ENCODE assay signal across 18 cellular contexts in the genomic region with DNA sequence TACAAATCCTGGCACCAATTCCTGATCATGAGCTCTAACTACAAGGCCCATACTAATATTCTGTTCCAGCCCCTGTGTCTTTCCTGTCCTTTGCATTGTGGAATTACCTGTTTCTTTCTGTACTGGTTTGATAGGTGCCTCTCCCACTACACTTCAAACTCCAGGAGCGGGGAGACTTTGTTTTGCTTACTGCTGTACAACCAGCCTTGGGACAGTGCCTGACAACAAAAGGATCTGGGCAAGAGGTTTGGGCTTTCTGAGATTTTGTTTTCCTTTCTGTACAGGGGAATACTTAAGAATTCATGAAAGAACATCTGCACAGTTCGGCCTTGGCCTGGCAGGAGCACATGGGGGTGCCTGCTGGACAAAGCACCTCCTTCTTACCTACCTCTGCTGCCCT. TPM values are rescaled to one million over a fixed set of nuclear protein-coding genes. Genes with fewer than 3 reads are reported as not detected.
DNase-seq lines count a peak whose midpoint lies in the region; ATAC-seq and TF ChIP-seq lines count a peak whose summit lies in the region.
"Had no signal": no experiment of that assay in that cellular context is flagged by ENCODE, and none has a peak within 500 bp of the region (broad histone marks: within the 10 kb centered on the region; RNA-seq: fewer than 3 reads in every experiment).

No MANE protein-coding gene starts in this region.

- TF ChIP-seq CTCF in CD8-positive, alpha-beta T cell (IDR thresholded peaks at IDR 0.05), result no peak
- TF ChIP-seq CTCF in lower lobe of right lung (IDR thresholded peaks at IDR 0.05) (no peak), upper lobe of right lung (IDR thresholded peaks at IDR 0.05) (no peak), tibial nerve (IDR thresholded peaks at IDR 0.05) (no peak)

- TF ChIP-seq EP300 in tibial nerve (IDR thresholded peaks at IDR 0.05), result no peak

- no peak overlapping the region for H2BK12ac ChIP-seq in neuronal stem cell (ENCODE audit: low read length)

- peaks cover 3% of the 10 kb centered on the region for H3K79me1 ChIP-seq in neuronal stem cell (ENCODE audit: low read depth, low read length)

- POLR2A ChIA-PET in CD8-positive, alpha-beta T cell (lab: Charles Lee), result no interaction called here

- no CpG with 5 or more reads among the region's 2 CpGs for WGBS in neuronal stem cell (ENCODE audit: extremely low coverage in 2 of 2, insufficient read length in 2 of 2, insufficient replicate concordance in 1 of 2), 2 donors
- WGBS in tibial nerve, 2 donors, result 92 to 100% methylated on average over 2 of the region's 2 CpGs

- H3K4me1 ChIP-seq in CD8-positive, alpha-beta T cell (ENCODE audit: insufficient read depth, low read length), result no peaks in the 10 kb centered on the region
- H3K4me1 ChIP-seq in lower lobe of right lung (peaks cover 15% of the 10 kb centered on the region), neuronal stem cell (ENCODE audit: control insufficient read depth in 2 of 2, insufficient read depth in 1 of 2, low read depth in 1 of 2, low read length in 2 of 2) (peaks cover 17 to 20% of the 10 kb centered on the region in 2 donors), upper lobe of right lung (peaks cover 3% of the 10 kb centered on the region), tibial nerve (no peaks in the 10 kb centered on the region)
- H3K4me1 ChIP-seq: HAP-1 had no signal

- no peak for DNase-seq in CD8-positive, alpha-beta T cell
- DNase-seq in lower lobe of right lung (no peak), neuronal stem cell (ENCODE audit: low spot score) (no peak), upper lobe of right lung (no peak), NCI-H187 (lab: John Stamatoyannopoulos, UW) (no peak), tibial nerve (ENCODE audit: low spot score in 2 of 2) (no peak)
- DNase-seq in natural killer cell treated with Interleukin-12 subunit alpha and Interleukin-12 subunit beta and Interleukin-15 and Interleukin-18, amount 100 ng/mL, for 72 hours (ENCODE audit: low spot score), result no peak
- DNase-seq: AML-193; CD4-positive, alpha-beta T cell; DMS153; DMS79; GDM1; GM23248 had no signal

- CTCF ChIA-PET in CD8-positive, alpha-beta T cell (lab: Charles Lee), result no interaction called here

- no peaks in the 10 kb centered on the region for H3K9me3 Mint-ChIP-seq in CD8-positive, alpha-beta T cell
- H3K9me3 Mint-ChIP-seq in natural killer cell treated with Interleukin-12 subunit alpha and Interleukin-12 subunit beta and Interleukin-15 and Interleukin-18, amount 100 ng/mL, for 72 hours, result no peaks in the 10 kb centered on the region
- H3K9me3 Mint-ChIP-seq: CD4-positive, alpha-beta T cell had no signal

- H3K27ac Mint-ChIP-seq in CD8-positive, alpha-beta T cell, result peak overlapping the region; percentile 62
- H3K27ac Mint-ChIP-seq in natural killer cell treated with Interleukin-12 subunit alpha and Interleukin-12 subunit beta and Interleukin-15 and Interleukin-18, amount 100 ng/mL, for 72 hours, result no peak overlapping the region
- H3K27ac Mint-ChIP-seq: CD4-positive, alpha-beta T cell had no signal

- no peak overlapping the region for H3K4me3 Mint-ChIP-seq in CD8-positive, alpha-beta T cell
- H3K4me3 Mint-ChIP-seq in natural killer cell treated with Interleukin-12 subunit alpha and Interleukin-12 subunit beta and Interleukin-15 and Interleukin-18, amount 100 ng/mL, for 72 hours, result no peak overlapping the region
- H3K4me3 Mint-ChIP-seq: CD4-positive, alpha-beta T cell had no signal

- H3K27me3 ChIP-seq in CD8-positive, alpha-beta T cell (ENCODE audit: insufficient read depth, low read length), result no peaks in the 10 kb centered on the region
- H3K27me3 ChIP-seq in lower lobe of right lung (ENCODE audit: low read depth) (no peaks in the 10 kb centered on the region), neuronal stem cell (ENCODE audit: control insufficient read depth in 3 of 3, insufficient read depth in 3 of 3, low read depth in 1 of 3, low read length in 3 of 3) (no peaks in the 10 kb centered on the region), upper lobe of right lung (no peaks in the 10 kb centered on the region), tibial nerve (no peaks in the 10 kb centered on the region)

- H3K4me1 Mint-ChIP-seq in CD8-positive, alpha-beta T cell (ENCODE audit: low read depth), result peaks cover 4% of the 10 kb centered on the region
- peaks cover 10 to 15% of the 10 kb centered on the region in 2 donors for H3K4me1 Mint-ChIP-seq in natural killer cell treated with Interleukin-12 subunit alpha and Interleukin-12 subunit beta and Interleukin-15 and Interleukin-18, amount 100 ng/mL, for 72 hours (ENCODE audit: low read depth in 2 of 2)

- H3K36me3 ChIP-seq in CD8-positive, alpha-beta T cell (ENCODE audit: insufficient read depth, low read length), result peaks cover 15% of the 10 kb centered on the region
- H3K36me3 ChIP-seq in lower lobe of right lung, result peaks cover 86% of the 10 kb centered on the region
- H3K36me3 ChIP-seq in neuronal stem cell (replicated peaks in 1 of 2; ENCODE audit: control insufficient read depth in 2 of 2, insufficient read depth in 2 of 2, low read length in 2 of 2), result peaks cover 20 to 80% of the 10 kb centered on the region in 2 donors
- peaks cover 82% of the 10 kb centered on the region for H3K36me3 ChIP-seq in upper lobe of right lung
- peaks cover 0 to 83% (median 6%) of the 10 kb centered on the region in 3 donors for H3K36me3 ChIP-seq in tibial nerve

- no peak overlapping the region for H3K4me2 ChIP-seq in neuronal stem cell (ENCODE audit: insufficient read depth, low read length, poor library complexity, severe bottlenecking)

- ATAC-seq in CD8-positive, alpha-beta T cell, result no peak
- ATAC-seq in lower lobe of right lung (peak; percentile 7 to 37), upper lobe of right lung (peak; percentile 9)
- ATAC-seq in natural killer cell treated with Interleukin-12 subunit alpha and Interleukin-12 subunit beta and Interleukin-15 and Interleukin-18, amount 100 ng/mL, for 72 hours, result no peak
- ATAC-seq: HepG2 had no signal

- TF ChIP-seq POLR2A in tibial nerve (IDR thresholded peaks at IDR 0.05), result no peak

- no peaks in the 10 kb centered on the region for H3K9me3 ChIP-seq in CD8-positive, alpha-beta T cell (ENCODE audit: low read length)
- H3K9me3 ChIP-seq in lower lobe of right lung, result no peaks in the 10 kb centered on the region
- no peaks in the 10 kb centered on the region for H3K9me3 ChIP-seq in neuronal stem cell (replicated peaks in 1 of 2; ENCODE audit: control insufficient read depth in 2 of 2, insufficient read depth in 1 of 2, low read depth in 1 of 2, low read length in 2 of 2)
- no peaks in the 10 kb centered on the region for H3K9me3 ChIP-seq in upper lobe of right lung
- no peaks in the 10 kb centered on the region for H3K9me3 ChIP-seq in tibial nerve
- H3K9me3 ChIP-seq: HAP-1 had no signal

- peak overlapping the region; percentile 78 for H2AK5ac ChIP-seq in neuronal stem cell (ENCODE audit: low read depth, low read length)

- no peak overlapping the region for H3K18ac ChIP-seq in neuronal stem cell (ENCODE audit: low read length)

- no peak overlapping the region for H2BK120ac ChIP-seq in neuronal stem cell (ENCODE audit: low read depth, low read length)

- no peak overlapping the region for H3K23ac ChIP-seq in neuronal stem cell (ENCODE audit: low read depth, low read length, poor library complexity)

- H2BK5ac ChIP-seq in neuronal stem cell (ENCODE audit: low read length), result no peak overlapping the region

- H4K8ac ChIP-seq in neuronal stem cell (ENCODE audit: low read depth, low read length), result no peak overlapping the region

- intact Hi-C loops in CD8-positive, alpha-beta T cell (cut with DNase I, micrococcal nuclease), result no loop called here
- intact Hi-C loops in lower lobe of right lung (cut with DNase I), result no loop called here
- intact Hi-C loops in upper lobe of right lung (cut with DNase I), result no loop called here

- H4K91ac ChIP-seq in neuronal stem cell (ENCODE audit: low read depth, low read length, poor library complexity), result no peak overlapping the region

- no peak overlapping the region for H2AFZ ChIP-seq in neuronal stem cell (ENCODE audit: low read length)
- H2AFZ ChIP-seq: GM23248 had no signal

- no peak overlapping the region for H2BK15ac ChIP-seq in neuronal stem cell (ENCODE audit: low read length)

- H3K4ac ChIP-seq in neuronal stem cell (ENCODE audit: low read length), result no peak overlapping the region

- H3K27me3 Mint-ChIP-seq in CD8-positive, alpha-beta T cell (ENCODE audit: low read depth), result no peaks in the 10 kb centered on the region
- H3K27me3 Mint-ChIP-seq in natural killer cell treated with Interleukin-12 subunit alpha and Interleukin-12 subunit beta and Interleukin-15 and Interleukin-18, amount 100 ng/mL, for 72 hours, result no peaks in the 10 kb centered on the region
- H3K27me3 Mint-ChIP-seq: CD4-positive, alpha-beta T cell had no signal

- H3K4me3 ChIP-seq in CD8-positive, alpha-beta T cell (ENCODE audit: low read depth, low read length), result no peak overlapping the region
- H3K4me3 ChIP-seq in lower lobe of right lung (no peak overlapping the region), neuronal stem cell (ENCODE audit: low read length in 2 of 2) (no peak overlapping the region), upper lobe of right lung (no peak overlapping the region), tibial nerve (no peak overlapping the region)
- H3K4me3 ChIP-seq: GM23248, HAP-1 had no signal

- H3K36me3 Mint-ChIP-seq in CD8-positive, alpha-beta T cell, result peaks cover 85% of the 10 kb centered on the region
- peaks cover 2% of the 10 kb centered on the region for H3K36me3 Mint-ChIP-seq in natural killer cell treated with Interleukin-12 subunit alpha and Interleukin-12 subunit beta and Interleukin-15 and Interleukin-18, amount 100 ng/mL, for 72 hours

- no peak overlapping the region for H3K27ac ChIP-seq in CD8-positive, alpha-beta T cell (ENCODE audit: low read depth, low read length)
- no peak overlapping the region for H3K27ac ChIP-seq in lower lobe of right lung
- no peak overlapping the region for H3K27ac ChIP-seq in neuronal stem cell (replicated peaks; ENCODE audit: low read length)
- no peak overlapping the region for H3K27ac ChIP-seq in upper lobe of right lung
- H3K27ac ChIP-seq in tibial nerve, result peak overlapping the region in 1 of 4 donors; percentile 6
- H3K27ac ChIP-seq: C4-2B, GM23248 had no signal

- no peak overlapping the region for H3K9ac ChIP-seq in neuronal stem cell (ENCODE audit: low read depth, low read length, poor library complexity)
- H3K9ac ChIP-seq: GM23248 had no signal

- H3K14ac ChIP-seq in neuronal stem cell (ENCODE audit: low read length), result no peak overlapping the region

RNA-seq across cellular contexts. Expression of a gene that starts 45.1 kb away (rescaled TPM):
- total RNA-seq in CD8-positive, alpha-beta T cell, result 10 to 100 TPM; 42.2 to 42.4 TPM
- total RNA-seq in lower lobe of right lung, result 110 TPM
- polyA plus RNA-seq in neuronal stem cell (2013, experiment 1 of 2), result 39.5 TPM
- polyA plus RNA-seq in neuronal stem cell (2013, experiment 2 of 2), result 37.0 TPM
- total RNA-seq in upper lobe of right lung, result 125 TPM
- 100 to 1,000 TPM in 1 of 2 donors, 10 to 100 TPM in 1; 63.8 to 122 TPM for total RNA-seq in natural killer cell treated with Interleukin-12 subunit alpha and Interleukin-12 subunit beta and Interleukin-15 and Interleukin-18, amount 100 ng/mL, for 72 hours
- 100 to 1,000 TPM in 3 of 4 donors, 10 to 100 TPM in 1; 98.4 to 139 (median 117) TPM for total RNA-seq in tibial nerve

RNA-seq across cellular contexts. Expression of a gene that starts 45.1 kb away (rescaled TPM):
- total RNA-seq in CD8-positive, alpha-beta T cell, result 10 to 100 TPM; 35.2 to 39.3 TPM
- 32.9 TPM for total RNA-seq in lower lobe of right lung
- polyA plus RNA-seq in neuronal stem cell (2013, experiment 1 of 2), result 64.4 TPM
- 64.4 TPM for polyA plus RNA-seq in neuronal stem cell (2013, experiment 2 of 2)
- 36.2 TPM for total RNA-seq in upper lobe of right lung
- 10 to 100 TPM; 50.7 to 75.7 TPM for total RNA-seq in natural killer cell treated with Interleukin-12 subunit alpha and Interleukin-12 subunit beta and Interleukin-15 and Interleukin-18, amount 100 ng/mL, for 72 hours
- 10 to 100 TPM; 48.3 to 67.7 (median 64.2) TPM for total RNA-seq in tibial nerve

RNA-seq across cellular contexts. Expression of a gene that starts 56.5 kb away (rescaled TPM):
- total RNA-seq in CD8-positive, alpha-beta T cell, result not detected
- not detected for total RNA-seq in lower lobe of right lung
- 0.07 TPM for polyA plus RNA-seq in neuronal stem cell (2013, experiment 1 of 2)
- polyA plus RNA-seq in neuronal stem cell (2013, experiment 2 of 2), result 0.08 TPM
- total RNA-seq in upper lobe of right lung, result not detected
- not detected for total RNA-seq in natural killer cell treated with Interleukin-12 subunit alpha and Interleukin-12 subunit beta and Interleukin-15 and Interleukin-18, amount 100 ng/mL, for 72 hours
- total RNA-seq in tibial nerve, result not detected
- total RNA-seq: CD4-positive, alpha-beta T cell; GM23248; H4 had no signal
- polyA plus RNA-seq: BJ, GM23248 had no signal

Comparison
In these comparisons a context has a peak if more than half of its experiments do, and no peak if none do; other contexts are left out.
1. ATAC-seq: peak in lower lobe of right lung (2 of 2) and upper lobe of right lung (single experiment); none in CD8-positive, alpha-beta T cell (single experiment) and natural killer cell treated with Interleukin-12 subunit alpha and Interleukin-12 subunit beta and Interleukin-15 and Interleukin-18, amount 100 ng/mL, for 72 hours (0 of 2).